In the genomic region with DNA sequence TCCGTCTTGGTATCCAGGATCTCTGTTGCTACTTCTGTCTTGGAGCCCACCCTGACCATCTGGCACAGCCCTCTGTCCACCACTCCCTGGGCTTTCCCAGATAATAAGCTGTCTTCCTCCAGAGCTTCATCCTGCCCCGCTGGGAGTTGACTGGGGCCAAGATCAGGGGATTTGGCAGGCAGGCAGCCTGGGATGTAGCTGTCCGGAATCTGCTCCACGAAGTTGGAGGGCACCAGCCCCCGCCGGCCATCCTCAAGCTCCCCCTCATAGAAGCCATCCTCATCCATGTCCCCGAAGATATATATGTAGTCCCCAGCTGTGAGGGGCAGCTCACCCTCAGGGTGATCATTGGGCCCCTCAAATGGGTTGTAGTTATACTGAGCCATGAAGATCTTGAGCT, we compare ENCODE assay signal across 8 cellular contexts. TPM values are rescaled to one million over a fixed set of nuclear protein-coding genes. Genes with fewer than 3 reads are reported as not detected.
DNase-seq lines count a peak whose midpoint lies in the region; ATAC-seq, FAIRE-seq and TF ChIP-seq lines count a peak whose summit lies in the region.
"Not testable (repeated sequence)": the region's sequence is repeated elsewhere in the genome, so short reads cannot be mapped to it uniquely, and the experiment has no call there.
"Had no signal": no experiment of that assay in that cellular context is flagged by ENCODE, and none has a peak within 500 bp of the region (broad histone marks: within the 10 kb centered on the region; RNA-seq: fewer than 3 reads in every experiment).

No MANE protein-coding gene starts in this region.

- H3K36me3 Mint-ChIP-seq in glutamatergic neuron (ENCODE audit: unreplicated experiment); osteocyte (ENCODE audit: unreplicated experiment): not testable (repeated sequence)

- H3K27ac Mint-ChIP-seq in glutamatergic neuron (ENCODE audit: unreplicated experiment); osteocyte (ENCODE audit: unreplicated experiment): not testable (repeated sequence)

- WGBS in sigmoid colon, 2 donors: 91 to 92% methylated on average over 7 of the region's 7 CpGs

- TF ChIP-seq EP300 in sigmoid colon (IDR thresholded peaks at IDR 0.05): not testable (repeated sequence)

- H3K9me3 ChIP-seq in RWPE2 (ENCODE audit: severe bottlenecking); left ventricle myocardium inferior (replicated peaks); kidney (ENCODE audit: control insufficient read depth in 1 of 2, low read length in 2 of 2); lower lobe of right lung; sigmoid colon: not testable (repeated sequence)

- H3K4me3 Mint-ChIP-seq in glutamatergic neuron (ENCODE audit: unreplicated experiment); osteocyte (ENCODE audit: unreplicated experiment): not testable (repeated sequence)

- not testable (repeated sequence) for TF ChIP-seq POLR2A in sigmoid colon (IDR thresholded peaks at IDR 0.05)

- DNase-seq in RWPE2 (ENCODE audit: low spot score) (peak; percentile 43), glutamatergic neuron (peak; percentile 15), left ventricle myocardium inferior (peak; percentile 13), kidney (peak; percentile 74), lower lobe of right lung (peak; percentile 28), osteocyte (ENCODE audit: extremely low spot score, unreplicated experiment) (peak; percentile 69), sigmoid colon (peak; percentile 46)

- H3K36me3 ChIP-seq in RWPE2 (ENCODE audit: low read depth); left ventricle myocardium inferior; kidney (ENCODE audit: control insufficient read depth in 1 of 2, insufficient read depth in 2 of 2, low read length in 2 of 2); lower lobe of right lung; sigmoid colon: not testable (repeated sequence)

- ATAC-seq in RWPE2 (ENCODE audit: low read depth); lower lobe of right lung: not testable (repeated sequence)

- not testable (repeated sequence) for FAIRE-seq in kidney (lab: Jason Lieb, UNC)

- not testable (repeated sequence) for TF ChIP-seq CTCF in RWPE2 (IDR thresholded peaks at IDR 0.05; ENCODE audit: poor library complexity, severe bottlenecking); glutamatergic neuron (IDR thresholded peaks at IDR 0.05; ENCODE audit: partially characterized antibody, unreplicated experiment); left ventricle myocardium inferior (IDR thresholded peaks at IDR 0.05; ENCODE audit: borderline replicate concordance); kidney (IDR thresholded peaks at IDR 0.05; ENCODE audit: borderline replicate concordance, extremely low read depth, insufficient read depth); lower lobe of right lung (IDR thresholded peaks at IDR 0.05); osteocyte (IDR thresholded peaks at IDR 0.05); sigmoid colon (IDR thresholded peaks at IDR 0.05)

- H3K27me3 Mint-ChIP-seq in glutamatergic neuron (ENCODE audit: unreplicated experiment); osteocyte (ENCODE audit: unreplicated experiment): not testable (repeated sequence)

- H3K4me1 Mint-ChIP-seq in glutamatergic neuron (ENCODE audit: low read depth, unreplicated experiment); osteocyte (ENCODE audit: unreplicated experiment): not testable (repeated sequence)

- intact Hi-C loops in left ventricle myocardium inferior (cut with micrococcal nuclease); kidney (cut with DNase I); lower lobe of right lung (cut with DNase I); sigmoid colon (cut with DNase I): not testable (repeated sequence)

- not testable (repeated sequence) for H3K9ac ChIP-seq in kidney (ENCODE audit: low read length in 2 of 2)

- H3K9me3 Mint-ChIP-seq in glutamatergic neuron (ENCODE audit: unreplicated experiment); osteocyte (ENCODE audit: unreplicated experiment): not testable (repeated sequence)

- H3K4me3 ChIP-seq in RWPE2 (ENCODE audit: severe bottlenecking); left ventricle myocardium inferior; kidney (ENCODE audit: low read length in 2 of 2); lower lobe of right lung; sigmoid colon: not testable (repeated sequence)

- H3K27me3 ChIP-seq in RWPE2 (ENCODE audit: insufficient read depth, poor library complexity, severe bottlenecking); lower lobe of right lung (ENCODE audit: low read depth); sigmoid colon: not testable (repeated sequence)
- H3K27me3 ChIP-seq in left ventricle myocardium inferior (ENCODE audit: low read depth): peaks cover 10% of the 10 kb centered on the region

- H3K27ac ChIP-seq in RWPE2 (ENCODE audit: poor library complexity, severe bottlenecking); left ventricle myocardium inferior (replicated peaks); kidney (ENCODE audit: low read depth in 2 of 2, low read length in 2 of 2); lower lobe of right lung; sigmoid colon: not testable (repeated sequence)

- not testable (repeated sequence) for H3K4me1 ChIP-seq in RWPE2 (ENCODE audit: insufficient read depth, poor library complexity, severe bottlenecking); left ventricle myocardium inferior; kidney (ENCODE audit: control insufficient read depth in 1 of 2, insufficient read depth in 1 of 2, low read depth in 1 of 2, low read length in 2 of 2); lower lobe of right lung; sigmoid colon

RNA-seq across cellular contexts. Expression of gene RIMBP3, which starts 3.2 kb away (rescaled TPM):
- total RNA-seq in glutamatergic neuron (ENCODE audit: unreplicated experiment) (1.0 TPM), left ventricle myocardium inferior (0.22 TPM), kidney (0.82 TPM), lower lobe of right lung (1.6 TPM), osteocyte (0.89 and 1.5 TPM in 2 replicates), sigmoid colon (1 to 10 TPM in 1 of 4 donors, under 1 TPM in 2, not detected in 1; under 0.01 to 1.1 (median 0.14) TPM)
- polyA plus RNA-seq in kidney (ENCODE audit: insufficient read depth, low read depth, low replicate concordance) (0.17 TPM), sigmoid colon (under 1 TPM in 1 of 3 donors, not detected in 2; 0.23 TPM)
- total RNA-seq: Caco-2 had no signal

Comparison
In these comparisons a context has a peak if more than half of its experiments do, and no peak if none do; other contexts are left out.
1. DNase-seq: peak in every context shown above with its lines; median percentile 74 in kidney; 69 in osteocyte; 46 in sigmoid colon; 43 in RWPE2; 28 in lower lobe of right lung; 15 in glutamatergic neuron; 13 in left ventricle myocardium inferior.